ENCODE assay signal across 8 cellular contexts in the genomic region with DNA sequence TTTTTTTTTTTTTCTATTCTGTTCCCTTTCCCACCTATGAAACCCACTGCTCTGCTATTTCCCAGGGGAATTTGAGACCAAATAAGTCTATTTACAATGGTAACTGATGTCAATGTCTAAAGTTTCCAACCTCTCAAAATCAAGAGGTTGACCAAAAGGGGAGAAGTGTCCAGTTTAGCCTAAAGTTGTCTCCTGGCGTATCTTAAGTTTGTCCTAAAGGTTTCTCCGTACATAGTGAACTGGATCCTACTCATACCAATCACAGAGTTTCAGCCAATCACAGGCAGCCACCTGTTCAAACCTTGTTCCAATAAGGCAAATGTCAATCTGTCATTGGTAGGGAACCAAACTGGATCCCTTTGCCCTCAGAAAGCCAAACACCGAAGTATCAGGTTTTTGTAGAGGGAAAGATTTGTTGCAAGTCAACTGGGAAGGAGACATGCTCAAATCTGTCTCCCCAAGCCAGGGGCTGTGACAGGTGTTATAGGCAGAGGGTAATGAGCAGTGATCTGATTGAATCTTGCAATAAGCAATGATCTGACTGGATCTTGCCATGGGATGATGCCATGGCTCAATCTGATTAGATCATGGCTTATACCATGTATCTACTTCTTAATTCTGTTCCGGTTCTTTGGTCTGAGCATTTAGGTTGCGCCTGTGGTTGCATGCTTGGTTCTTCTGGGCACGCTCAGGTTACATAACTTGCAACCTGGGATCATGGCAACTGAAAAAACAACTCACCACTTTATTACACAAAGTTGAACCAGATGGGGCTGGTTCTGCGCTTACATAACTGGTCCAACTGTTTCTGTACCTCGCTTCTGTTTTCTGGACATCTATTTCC. TPM values are rescaled to one million over a fixed set of nuclear protein-coding genes. Genes with fewer than 3 reads are reported as not detected.
A peak's percentile ranks its signal among the peaks of the same experiment; 100 is the strongest.
DNase-seq lines count a peak whose midpoint lies in the region; ATAC-seq and TF ChIP-seq lines count a peak whose summit lies in the region.

No MANE protein-coding gene starts in this region.

- POLR2A ChIA-PET in CD8-positive, alpha-beta memory T cell (lab: Charles Lee): interaction anchor here (0.7 to 0.9 kb wide), 2 partner anchors 44 to 311 kb away, joined by 6 to 7 read pairs; no protein-coding TSS in a partner anchor
- POLR2A ChIA-PET in RWPE1 (lab: Yijun Ruan, JAX; ENCODE audit: low non-redundant PET): no interaction called here

- H3K27me3 ChIP-seq in CD8-positive, alpha-beta memory T cell (ENCODE audit: insufficient read depth, low read length, poor library complexity, severe bottlenecking): no peaks in the 10 kb centered on the region
- no peaks in the 10 kb centered on the region for H3K27me3 ChIP-seq in upper lobe of left lung

- no peaks in the 10 kb centered on the region for H3K9me3 Mint-ChIP-seq in CD8-positive, alpha-beta memory T cell
- no peaks in the 10 kb centered on the region for H3K9me3 Mint-ChIP-seq in mesothelial cell of epicardium

- H3K27me3 Mint-ChIP-seq in CD8-positive, alpha-beta memory T cell: peaks cover 0 to 2% of the 10 kb centered on the region in 2 donors
- H3K27me3 Mint-ChIP-seq in mesothelial cell of epicardium (ENCODE audit: low read depth): no peaks in the 10 kb centered on the region

- WGBS in upper lobe of left lung, 2 donors: 56 to 74% methylated on average over 8 of the region's 8 CpGs

- no peak for TF ChIP-seq CTCF in RWPE1 (conservative IDR thresholded peaks at IDR 0.05; ENCODE audit: low read depth)
- no peak for TF ChIP-seq CTCF in mesothelial cell of epicardium (IDR thresholded peaks at IDR 0.05; ENCODE audit: unreplicated experiment)
- TF ChIP-seq CTCF in upper lobe of left lung (IDR thresholded peaks at IDR 0.05): no peak

- peak overlapping the region; percentile 90 to 97 (median 96) for H3K27ac Mint-ChIP-seq in CD8-positive, alpha-beta memory T cell
- H3K27ac Mint-ChIP-seq in mesothelial cell of epicardium: peak overlapping the region; percentile 92

- peak in 1 of 5 donors; percentile 25 for DNase-seq in CD8-positive, alpha-beta memory T cell
- DNase-seq in HT1080 (ENCODE audit: low read depth): peak; percentile 48
- DNase-seq in RWPE1 (ENCODE audit: low spot score): peak; percentile 66
- no peak for DNase-seq in mesothelial cell of epicardium (ENCODE audit: low spot score in 2 of 2, unreplicated experiment in 2 of 2)
- peak in 1 of 2 donors; percentile 57 for DNase-seq in upper lobe of left lung
- no peak for DNase-seq in germinal center (ENCODE audit: low spot score)

- H3K36me3 ChIP-seq in CD8-positive, alpha-beta memory T cell (ENCODE audit: insufficient read depth, low read length): no peaks in the 10 kb centered on the region
- peaks cover 0 to under 1% (median 0%) of the 10 kb centered on the region in 4 donors for H3K36me3 ChIP-seq in upper lobe of left lung

- TF ChIP-seq EP300 in upper lobe of left lung (IDR thresholded peaks at IDR 0.05): no peak

- H3K27ac ChIP-seq in CD8-positive, alpha-beta memory T cell (ENCODE audit: low read depth, low read length): peak overlapping the region; percentile 58
- H3K27ac ChIP-seq in RWPE1 (peak overlapping the region; percentile 93; the same call in 1 of the 2 replicates), cingulate gyrus (ENCODE audit: low read depth, low read length) (peak overlapping the region; percentile 94), upper lobe of left lung (peak overlapping the region; percentile 90 to 99 (median 94))

- H3K9me3 ChIP-seq in CD8-positive, alpha-beta memory T cell (ENCODE audit: low read length): no peaks in the 10 kb centered on the region
- no peaks in the 10 kb centered on the region for H3K9me3 ChIP-seq in upper lobe of left lung

- peak overlapping the region; percentile 89 to 93 (median 90) for H3K4me3 Mint-ChIP-seq in CD8-positive, alpha-beta memory T cell
- peak overlapping the region; percentile 87 for H3K4me3 Mint-ChIP-seq in mesothelial cell of epicardium

- CTCF ChIA-PET in CD8-positive, alpha-beta memory T cell (lab: Charles Lee): interaction anchor here (1.1 kb wide), 1 partner anchor 331 kb away, joined by 4 read pairs; no protein-coding TSS in a partner anchor
- CTCF ChIA-PET in RWPE1 (lab: Yijun Ruan, JAX): no interaction called here

- ATAC-seq in upper lobe of left lung (ENCODE audit: low FRiP score in 2 of 2) (no peak), HG02759 (IDR thresholded peaks at IDR 0.05; ENCODE audit: unreplicated experiment) (no peak)

- no peaks in the 10 kb centered on the region for H3K36me3 Mint-ChIP-seq in CD8-positive, alpha-beta memory T cell
- peaks cover 3% of the 10 kb centered on the region for H3K36me3 Mint-ChIP-seq in mesothelial cell of epicardium

- no peak for TF ChIP-seq POLR2A in upper lobe of left lung (IDR thresholded peaks at IDR 0.05)

- peaks cover 24% of the 10 kb centered on the region for H3K4me1 ChIP-seq in CD8-positive, alpha-beta memory T cell (ENCODE audit: insufficient read depth, low read length)
- peaks cover 30 to 58% (median 37%) of the 10 kb centered on the region in 4 donors for H3K4me1 ChIP-seq in upper lobe of left lung

- H3K4me3 ChIP-seq in CD8-positive, alpha-beta memory T cell (ENCODE audit: low read length): peak overlapping the region; percentile 53
- H3K4me3 ChIP-seq in upper lobe of left lung: peak overlapping the region; percentile 8 to 82 (median 77)

- H3K4me1 Mint-ChIP-seq in CD8-positive, alpha-beta memory T cell: peaks cover 27 to 57% (median 39%) of the 10 kb centered on the region in 3 donors
- H3K4me1 Mint-ChIP-seq in mesothelial cell of epicardium: peaks cover 48% of the 10 kb centered on the region

RNA-seq across cellular contexts. Expression of a gene that starts 1.1 kb away (rescaled TPM):
- 10 to 100 TPM in 1 of 2 experiments, 1 to 10 TPM in 1; 8.4 to 10.3 TPM for total RNA-seq in CD8-positive, alpha-beta memory T cell
- polyA plus RNA-seq in CD8-positive, alpha-beta memory T cell: 1.3 TPM
- total RNA-seq in HT1080 (2014; rRNA removed; shearing (Covaris generic)): 10.7 and 11.9 TPM in 2 replicates
- polyA plus RNA-seq in HT1080 (2015; cell fraction: cytosol; rRNA removed): 6.9 and 8.3 TPM in 2 replicates
- polyA plus RNA-seq in HT1080 (2015; cell fraction: nucleus; rRNA removed): 9.2 and 9.7 TPM in 2 replicates
- total RNA-seq in mesothelial cell of epicardium: 24.8 to 29.1 TPM (median 26.5 TPM) in 3 replicates
- total RNA-seq in upper lobe of left lung: 10 to 100 TPM; 14.7 to 42.0 (median 24.3) TPM

RNA-seq across cellular contexts. Expression of a gene that starts 41.0 kb away (rescaled TPM):
- not detected for total RNA-seq in CD8-positive, alpha-beta memory T cell
- polyA plus RNA-seq in CD8-positive, alpha-beta memory T cell: not detected
- total RNA-seq in HT1080 (2014; rRNA removed; shearing (Covaris generic)): not detected in 2 replicates
- polyA plus RNA-seq in HT1080 (2015; cell fraction: cytosol; rRNA removed): not detected in 2 replicates
- polyA plus RNA-seq in HT1080 (2015; cell fraction: nucleus; rRNA removed): not detected in 2 replicates
- not detected in 3 replicates for total RNA-seq in mesothelial cell of epicardium
- total RNA-seq in upper lobe of left lung: under 1 TPM in 2 of 6 donors, not detected in 4; 0.14 to 0.67 TPM

RNA-seq across cellular contexts. Expression of a gene that starts 59.8 kb away (rescaled TPM):
- not detected for total RNA-seq in CD8-positive, alpha-beta memory T cell
- not detected for polyA plus RNA-seq in CD8-positive, alpha-beta memory T cell
- not detected in 2 replicates for total RNA-seq in HT1080 (2014; rRNA removed; shearing (Covaris generic))
- not detected in 2 replicates for polyA plus RNA-seq in HT1080 (2015; cell fraction: cytosol; rRNA removed)
- not detected in 2 replicates for polyA plus RNA-seq in HT1080 (2015; cell fraction: nucleus; rRNA removed)
- total RNA-seq in mesothelial cell of epicardium (not detected in 3 replicates), upper lobe of left lung (under 1 TPM in 2 of 6 donors, not detected in 4; 0.14 to 0.44 TPM)

Comparison
In these comparisons a context has a peak if more than half of its experiments do, and no peak if none do; other contexts are left out.
1. DNase-seq: peak in HT1080 (single experiment) and RWPE1 (single experiment); none in mesothelial cell of epicardium (0 of 2) and germinal center (single experiment).
2. Peak in every context shown above with its lines, with median percentiles within 50 percentile points of each other: H3K27ac ChIP-seq.